In the genomic region with DNA sequence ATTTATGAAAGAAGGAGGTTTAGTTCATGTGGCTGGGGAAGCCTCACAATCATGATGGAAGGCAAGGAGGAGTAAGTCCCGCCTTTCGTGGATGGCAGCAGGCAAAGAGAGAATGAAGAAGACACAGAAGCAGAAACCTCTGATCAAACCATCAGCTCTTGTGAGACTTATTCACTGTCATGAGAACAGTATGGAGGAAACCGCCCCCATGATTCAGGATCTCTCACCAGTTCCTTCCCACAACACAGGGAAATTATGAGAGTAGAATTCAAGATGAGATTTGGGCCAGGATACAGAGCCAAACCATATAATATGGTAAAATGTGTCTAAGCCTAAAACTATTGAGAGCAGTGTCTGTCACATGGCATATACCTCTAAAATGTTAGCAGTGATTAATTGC, we compare ENCODE assay signal across 25 cellular contexts.
"Had no signal": no experiment of that assay in that cellular context is flagged by ENCODE, and none has a peak within 500 bp of the region (broad histone marks: within the 10 kb centered on the region; RNA-seq: fewer than 3 reads in every experiment).

No MANE protein-coding gene starts in this region.

- H3K4me1 ChIP-seq: colonic mucosa, gastrocnemius medialis, neural progenitor cell, parathyroid adenoma, right lobe of liver, stomach, tibial nerve, upper lobe of left lung had no signal

- H3K27me3 ChIP-seq: colonic mucosa, gastrocnemius medialis, neural progenitor cell, right lobe of liver, stomach, tibial nerve, upper lobe of left lung had no signal

- H2AFZ ChIP-seq: neural progenitor cell, parathyroid adenoma had no signal

- DNase-seq: colonic mucosa; effector CD8-positive, alpha-beta T cell; gastrocnemius medialis; head of caudate nucleus; kidney; mesendoderm; midbrain; naive thymus-derived CD4-positive, alpha-beta T cell; right lobe of liver; stimulated activated CD4-positive, alpha-beta T cell treated with anti-CD3 and anti-CD28 coated beads, Interleukin-12 subunit alpha, Interleukin-12 subunit beta, amount 100 ng/mL, for 4 hours; stimulated activated CD4-positive, alpha-beta T cell treated with anti-CD3 and anti-CD28 coated beads, Interleukin-1b, Interleukin-23, amount 100 ng/mL, for 48 hours; stimulated activated CD4-positive, alpha-beta T cell treated with anti-CD3 and anti-CD28 coated beads, Interleukin-4, amount 100 ng/mL, for 1 hour; stimulated activated CD8-positive, alpha-beta memory T cell treated with anti-CD3 and anti-CD28 coated beads, Interleukin-4, amount 100 ng/mL, for 48 hours; stimulated activated naive CD4-positive, alpha-beta T cell treated with Interleukin-2 at 50 U/mL for 16 hours; stomach; substantia nigra; upper lobe of left lung had no signal

- H3K36me3 ChIP-seq: colonic mucosa, gastrocnemius medialis, neural progenitor cell, right lobe of liver, stomach, thoracic aorta, tibial nerve, upper lobe of left lung had no signal

- H3K79me2 ChIP-seq: parathyroid adenoma had no signal

- H3K4me3 ChIP-seq: colonic mucosa, gastrocnemius medialis, neural progenitor cell, right lobe of liver, smooth muscle cell, stomach, thoracic aorta, tibial nerve, upper lobe of left lung had no signal

- ATAC-seq: esophagus mucosa; gastrocnemius medialis; left lobe of liver; naive thymus-derived CD4-positive, alpha-beta T cell; right lobe of liver had no signal

- H3K9me3 ChIP-seq: colonic mucosa, gastrocnemius medialis, right lobe of liver, thoracic aorta, tibial nerve had no signal

- H3K27ac ChIP-seq: colonic mucosa, gastrocnemius medialis, neural progenitor cell, parathyroid adenoma, right lobe of liver, stomach, thoracic aorta, tibial nerve, upper lobe of left lung had no signal

- FAIRE-seq: kidney, urothelium cell line had no signal

- H3K4me2 ChIP-seq: neural progenitor cell, smooth muscle cell had no signal

- H3K9ac ChIP-seq: neural progenitor cell, parathyroid adenoma had no signal
